In the genomic region with DNA sequence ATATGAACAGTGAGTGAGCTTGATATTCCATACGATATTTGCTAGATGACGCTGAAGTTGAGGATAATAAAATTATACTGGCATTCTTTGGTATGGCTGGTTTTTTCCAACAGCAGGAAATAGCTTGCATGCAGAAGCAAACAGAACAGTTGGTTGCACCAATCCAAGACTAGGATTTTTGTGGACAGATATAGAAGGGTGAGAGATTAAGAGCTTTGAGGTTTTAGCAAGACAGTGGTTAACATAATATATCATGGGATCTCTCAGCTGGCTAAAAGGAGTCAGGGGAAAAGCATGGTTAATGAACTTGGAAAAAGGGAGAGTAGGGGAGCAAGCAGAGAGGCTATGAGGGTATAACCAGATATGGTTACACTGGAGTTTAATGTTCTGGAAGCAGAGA, we compare ENCODE assay signal across 26 cellular contexts.
A peak's percentile ranks its signal among the peaks of the same experiment; 100 is the strongest.
DNase-seq lines count a peak whose midpoint lies in the region; ATAC-seq and TF ChIP-seq lines count a peak whose summit lies in the region.
"Had no signal": no experiment of that assay in that cellular context is flagged by ENCODE, and none has a peak within 500 bp of the region (broad histone marks: within the 10 kb centered on the region; RNA-seq: fewer than 3 reads in every experiment).

No MANE protein-coding gene starts in this region.

- ATAC-seq in GM19455 (IDR thresholded peaks at IDR 0.05; ENCODE audit: unreplicated experiment) (no peak), HG02981 (IDR thresholded peaks at IDR 0.05; ENCODE audit: unreplicated experiment) (no peak), GM21367 (IDR thresholded peaks at IDR 0.05; ENCODE audit: unreplicated experiment) (no peak)
- ATAC-seq: GM12878 had no signal

- no peak overlapping the region for H3K9ac ChIP-seq in smooth muscle cell (ENCODE audit: low read depth)
- H3K9ac ChIP-seq: BLaER1 had no signal

- H3K4me3 ChIP-seq in smooth muscle cell = no peak overlapping the region
- H3K4me3 ChIP-seq: BLaER1, GM12878 had no signal

- H3K36me3 Mint-ChIP-seq in glutamatergic neuron (ENCODE audit: unreplicated experiment) = peaks cover 29% of the 10 kb centered on the region
- H3K36me3 Mint-ChIP-seq: CD14-positive monocyte; CD4-positive, alpha-beta memory T cell; CD4-positive, CD25-positive, alpha-beta regulatory T cell; CD8-positive, alpha-beta memory T cell had no signal

- 28% methylated on average over 2 of the region's 2 CpGs for WGBS in smooth muscle cell (ENCODE audit: low lambda C conversion rate)

- H3K27me3 ChIP-seq in smooth muscle cell (ENCODE audit: low read depth) = peaks cover 8% of the 10 kb centered on the region
- H3K27me3 ChIP-seq: BE2C, BLaER1 had no signal

- peak overlapping the region; percentile 30 for H3K27ac Mint-ChIP-seq in glutamatergic neuron (ENCODE audit: unreplicated experiment)
- H3K27ac Mint-ChIP-seq: CD14-positive monocyte; CD4-positive, alpha-beta memory T cell; CD4-positive, CD25-positive, alpha-beta regulatory T cell; CD8-positive, alpha-beta memory T cell had no signal

- no peaks in the 10 kb centered on the region for H3K36me3 ChIP-seq in smooth muscle cell (ENCODE audit: low read depth)
- H3K36me3 ChIP-seq: BE2C, BLaER1 had no signal

- H3K79me2 ChIP-seq in smooth muscle cell (ENCODE audit: low read depth) = no peaks in the 10 kb centered on the region

- peak overlapping the region; percentile 31 for H3K4me3 Mint-ChIP-seq in glutamatergic neuron (ENCODE audit: unreplicated experiment)
- H3K4me3 Mint-ChIP-seq: CD14-positive monocyte; CD4-positive, alpha-beta memory T cell; CD4-positive, CD25-positive, alpha-beta regulatory T cell; CD8-positive, alpha-beta memory T cell had no signal

- H3K4me1 ChIP-seq in smooth muscle cell (ENCODE audit: low read depth) = no peaks in the 10 kb centered on the region
- H3K4me1 ChIP-seq: BE2C had no signal

- H3F3A ChIP-seq in smooth muscle cell (ENCODE audit: low read depth) = no peaks in the 10 kb centered on the region

- peak overlapping the region; percentile 47 for H3K4me2 ChIP-seq in smooth muscle cell
- H3K4me2 ChIP-seq: BLaER1 had no signal

- no peak overlapping the region for H3K27ac ChIP-seq in smooth muscle cell (ENCODE audit: low read depth)
- H3K27ac ChIP-seq: BLaER1 had no signal

- no peaks in the 10 kb centered on the region for H4K20me1 ChIP-seq in smooth muscle cell (ENCODE audit: low read depth)
- H4K20me1 ChIP-seq: BLaER1 had no signal

- no peaks in the 10 kb centered on the region for H3K9me3 ChIP-seq in smooth muscle cell (replicated peaks; ENCODE audit: low read depth)
- H3K9me3 ChIP-seq: BE2C, BLaER1 had no signal

- peaks cover 22% of the 10 kb centered on the region for H3K4me1 Mint-ChIP-seq in glutamatergic neuron (ENCODE audit: low read depth, unreplicated experiment)
- H3K4me1 Mint-ChIP-seq: CD14-positive monocyte; CD4-positive, alpha-beta memory T cell; CD4-positive, CD25-positive, alpha-beta regulatory T cell; CD8-positive, alpha-beta memory T cell had no signal

- H3K27me3 Mint-ChIP-seq in glutamatergic neuron (ENCODE audit: unreplicated experiment) = peaks cover 2% of the 10 kb centered on the region

- no peak for TF ChIP-seq CTCF in glutamatergic neuron (IDR thresholded peaks at IDR 0.05; ENCODE audit: partially characterized antibody, unreplicated experiment)
- no peak for TF ChIP-seq CTCF in smooth muscle cell (IDR thresholded peaks at IDR 0.05; ENCODE audit: borderline replicate concordance, insufficient read depth, poor library complexity, severe bottlenecking)

- DNase-seq in MV-4-11 (lab: John Stamatoyannopoulos, UW) = peak; percentile 42
- DNase-seq in glutamatergic neuron = no peak
- peak; percentile 61 for DNase-seq in myocyte (ENCODE audit: low read depth)
- no peak for DNase-seq in smooth muscle cell (lab: John Stamatoyannopoulos, UW; ENCODE audit: unreplicated experiment)
- no peak for DNase-seq in activated T-cell treated with anti-CD3 and anti-CD28 coated beads for 4 hours
- DNase-seq: 8988T; ACHN; BE2C; C1 segment of cervical spinal cord; CD4-positive, alpha-beta memory T cell; CD4-positive, CD25-positive, alpha-beta regulatory T cell; CD8-positive, alpha-beta memory T cell; COR-L47; DMS 273 treated with DMSO at 0.1 percent for 48 hours; DMS153; DMS53; DMS79; DND-41; EL; GDM1 had no signal

- H3K9me3 Mint-ChIP-seq in glutamatergic neuron (ENCODE audit: unreplicated experiment) = peaks cover 9% of the 10 kb centered on the region
- H3K9me3 Mint-ChIP-seq: CD8-positive, alpha-beta memory T cell had no signal

- no peak overlapping the region for H2AFZ ChIP-seq in smooth muscle cell (ENCODE audit: low read depth)

Comparison
In these comparisons a context has a peak if more than half of its experiments do, and no peak if none do; other contexts are left out.
1. DNase-seq: peak in MV-4-11 (single experiment) and myocyte (single experiment); none in glutamatergic neuron (single experiment), smooth muscle cell (single experiment) and activated T-cell treated with anti-CD3 and anti-CD28 coated beads for 4 hours (single experiment).